8 cellular contexts compared by ENCODE assay signal in the genomic region with DNA sequence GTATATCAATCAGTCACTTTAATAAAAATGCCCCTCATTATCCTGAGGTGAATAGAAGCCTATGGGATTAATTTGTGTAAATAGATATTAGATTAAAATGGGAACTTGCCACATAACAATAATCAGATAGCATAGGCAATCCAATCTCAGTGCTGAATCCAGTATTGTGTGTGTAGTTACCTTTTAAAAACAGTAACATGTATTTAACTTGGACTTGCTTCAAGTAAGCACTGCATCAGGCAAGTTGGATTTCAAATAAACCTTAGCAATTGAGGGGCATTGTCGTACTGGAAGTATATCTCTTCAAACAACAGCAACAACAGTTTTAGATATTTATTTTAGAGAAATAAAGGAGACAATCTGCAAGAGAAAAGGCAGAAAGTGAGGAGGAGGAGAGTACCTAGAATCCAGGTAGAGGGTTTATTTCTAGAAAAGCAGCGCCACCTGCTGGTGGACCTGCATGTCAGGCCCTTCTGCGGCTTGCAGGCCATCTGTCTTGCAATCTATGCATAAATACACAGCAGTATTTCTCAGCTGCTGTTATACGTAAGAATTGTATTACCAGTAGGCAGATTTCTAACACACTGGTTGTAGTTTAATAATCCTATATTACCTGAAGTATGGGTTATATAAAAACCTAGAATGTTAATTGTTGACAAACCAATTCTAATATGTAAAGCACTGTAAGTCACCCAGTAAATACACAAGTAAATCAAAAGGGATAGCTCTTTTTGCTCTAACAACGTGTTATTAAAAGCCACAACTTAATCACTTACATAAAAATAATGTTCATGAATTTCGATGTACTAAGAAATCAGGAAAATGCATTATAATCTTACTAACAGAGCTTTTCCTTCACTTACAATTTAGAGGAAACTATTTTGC.
A peak's percentile ranks its signal among the peaks of the same experiment; 100 is the strongest.
DNase-seq lines count a peak whose midpoint lies in the region; ATAC-seq and TF ChIP-seq lines count a peak whose summit lies in the region.

No MANE protein-coding gene starts in this region.

- DNase-seq in CD14-positive monocyte (ENCODE audit: low spot score) (peak; percentile 52), NCI-H774 (lab: John Stamatoyannopoulos, UW) (peak; percentile 70), epidermal melanocyte (ENCODE audit: insufficient read length, low spot score) (peak; percentile 44), mucosa of gallbladder (ENCODE audit: low spot score) (peak; percentile 57)
- peak; percentile 71 for DNase-seq in activated CD8-positive, alpha-beta memory T cell treated with anti-CD3 and anti-CD28 coated beads, Interleukin-2, amount 10 ng/mL, durations not matched to agents 7 days and 5 days
- peak; percentile 9 to 24 for DNase-seq in stimulated activated CD8-positive, alpha-beta memory T cell treated with anti-CD3 and anti-CD28 coated beads, Interleukin-4, amount 100 ng/mL, for 4 hours (ENCODE audit: low read depth in 2 of 2, low spot score in 1 of 2)

- CTCF ChIA-PET in activated CD8-positive, alpha-beta memory T cell treated with anti-CD3 and anti-CD28 coated beads, Interleukin-2, amount 10 ng/mL, durations not matched to agents 7 days and 5 days (lab: Charles Lee) = interaction anchor here (0.8 to 1.3 kb wide), 4 partner anchors 11 to 22 kb away, joined by 3 to 5 read pairs (median 4); no protein-coding TSS in a partner anchor

- no peak overlapping the region for H3K4me3 Mint-ChIP-seq in CD14-positive monocyte
- H3K4me3 Mint-ChIP-seq in activated CD8-positive, alpha-beta memory T cell treated with anti-CD3 and anti-CD28 coated beads, Interleukin-2, amount 10 ng/mL, durations not matched to agents 7 days and 5 days = no peak overlapping the region

- intact Hi-C loops in CD14-positive monocyte (cut with micrococcal nuclease) = no loop called here

- no peaks in the 10 kb centered on the region for H3K9me3 Mint-ChIP-seq in CD14-positive monocyte
- no peaks in the 10 kb centered on the region for H3K9me3 Mint-ChIP-seq in activated CD8-positive, alpha-beta memory T cell treated with anti-CD3 and anti-CD28 coated beads, Interleukin-2, amount 10 ng/mL, durations not matched to agents 7 days and 5 days (ENCODE audit: low read depth)

- peaks cover 8 to 11% (median 9%) of the 10 kb centered on the region in 3 donors for H3K27me3 Mint-ChIP-seq in CD14-positive monocyte (ENCODE audit: low read depth in 3 of 3)
- H3K27me3 Mint-ChIP-seq in activated CD8-positive, alpha-beta memory T cell treated with anti-CD3 and anti-CD28 coated beads, Interleukin-2, amount 10 ng/mL, durations not matched to agents 7 days and 5 days = no peaks in the 10 kb centered on the region

- TF ChIP-seq CTCF in CD14-positive monocyte (IDR thresholded peaks at IDR 0.05) = peak; percentile 96

- ATAC-seq in GM19438 (IDR thresholded peaks at IDR 0.05; ENCODE audit: low read depth, unreplicated experiment) (peak; percentile 85), HG03575 (IDR thresholded peaks at IDR 0.05; ENCODE audit: extremely low read depth, insufficient number of reproducible peaks, low FRiP score, unreplicated experiment) (peak; percentile 81)
- ATAC-seq in activated CD8-positive, alpha-beta memory T cell treated with anti-CD3 and anti-CD28 coated beads, Interleukin-2, amount 10 ng/mL, durations not matched to agents 7 days and 5 days = no peak

- H3K27ac Mint-ChIP-seq in CD14-positive monocyte = no peak overlapping the region
- no peak overlapping the region for H3K27ac Mint-ChIP-seq in activated CD8-positive, alpha-beta memory T cell treated with anti-CD3 and anti-CD28 coated beads, Interleukin-2, amount 10 ng/mL, durations not matched to agents 7 days and 5 days

- no peaks in the 10 kb centered on the region for H3K36me3 Mint-ChIP-seq in CD14-positive monocyte
- no peaks in the 10 kb centered on the region for H3K36me3 Mint-ChIP-seq in activated CD8-positive, alpha-beta memory T cell treated with anti-CD3 and anti-CD28 coated beads, Interleukin-2, amount 10 ng/mL, durations not matched to agents 7 days and 5 days

- peaks cover 9% of the 10 kb centered on the region for H3K4me1 Mint-ChIP-seq in CD14-positive monocyte
- H3K4me1 Mint-ChIP-seq in activated CD8-positive, alpha-beta memory T cell treated with anti-CD3 and anti-CD28 coated beads, Interleukin-2, amount 10 ng/mL, durations not matched to agents 7 days and 5 days = no peaks in the 10 kb centered on the region

Comparison
In these comparisons a context has a peak if more than half of its experiments do, and no peak if none do; other contexts are left out.
1. DNase-seq: peak in every context shown above with its lines; median percentile 71 in activated CD8-positive, alpha-beta memory T cell treated with anti-CD3 and anti-CD28 coated beads, Interleukin-2, amount 10 ng/mL, durations not matched to agents 7 days and 5 days; 70 in NCI-H774; 57 in mucosa of gallbladder; 52 in CD14-positive monocyte; 44 in epidermal melanocyte; 16 in stimulated activated CD8-positive, alpha-beta memory T cell treated with anti-CD3 and anti-CD28 coated beads, Interleukin-4, amount 100 ng/mL, for 4 hours.